22 cellular contexts compared by ENCODE assay signal in genomic region chr14:36652542-36653201, GRCh38. TPM values are rescaled to one million over a fixed set of nuclear protein-coding genes. Genes with fewer than 3 reads are reported as not detected.
"Had no signal": no experiment of that assay in that cellular context is flagged by ENCODE, and none has a peak within 500 bp of the region (broad histone marks: within the 10 kb centered on the region; RNA-seq: fewer than 3 reads in every experiment).

No MANE protein-coding gene starts in this region.

- DNase-seq: activated CD4-positive, CD25-positive, alpha-beta regulatory T cell treated with anti-CD3 and anti-CD28 coated beads, Interleukin-2, amount 50 U/mL, for 72 hours; activated naive CD4-positive, alpha-beta T cell treated with Interleukin-2 at 50 U/mL for 16 hours; activated naive CD8-positive, alpha-beta T cell treated with anti-CD3 and anti-CD28 coated beads, Interleukin-2, amount 50 U/mL, for 24 hours; activated T-cell treated with anti-CD3 and anti-CD28 coated beads for 4 hours; effector memory CD4-positive, alpha-beta T cell; head of caudate nucleus; left colon; lower lobe of right lung; nephron progenitor cell; occipital lobe; right cardiac atrium; stimulated activated CD4-positive, alpha-beta T cell treated with anti-CD3 and anti-CD28 coated beads, Interleukin-4, amount 100 ng/mL, for 4 hours; stimulated activated CD8-positive, alpha-beta memory T cell treated with anti-CD3 and anti-CD28 coated beads, Interleukin-4, amount 100 ng/mL, for 48 hours; stimulated activated naive CD4-positive, alpha-beta T cell treated with Interleukin-2 at 50 U/mL for 16 hours; transverse colon had no signal

- H3K36me3 ChIP-seq: ascending aorta, lower lobe of right lung, transverse colon had no signal

- H3K9me3 ChIP-seq: ascending aorta, lower lobe of right lung, transverse colon had no signal

- H3K4me3 ChIP-seq: ascending aorta, lower lobe of right lung, smooth muscle cell, transverse colon had no signal

- H3K27ac ChIP-seq: ascending aorta, epithelial cell of prostate, lower lobe of right lung, transverse colon had no signal

- H3K4me2 ChIP-seq: smooth muscle cell had no signal

RNA-seq across cellular contexts. Expression of gene PAX9, which starts 9.0 kb away (rescaled TPM):
- total RNA-seq: activated CD8-positive, alpha-beta memory T cell treated with anti-CD3 and anti-CD28 coated beads for 36 hours; ascending aorta; cerebellum; fibroblast of lung; frontal cortex; right cardiac atrium; smooth muscle cell had no signal
- polyA plus RNA-seq: right cardiac atrium, smooth muscle cell had no signal
